Comparison of ENCODE assay signal across 1 cellular context in the genomic region with DNA sequence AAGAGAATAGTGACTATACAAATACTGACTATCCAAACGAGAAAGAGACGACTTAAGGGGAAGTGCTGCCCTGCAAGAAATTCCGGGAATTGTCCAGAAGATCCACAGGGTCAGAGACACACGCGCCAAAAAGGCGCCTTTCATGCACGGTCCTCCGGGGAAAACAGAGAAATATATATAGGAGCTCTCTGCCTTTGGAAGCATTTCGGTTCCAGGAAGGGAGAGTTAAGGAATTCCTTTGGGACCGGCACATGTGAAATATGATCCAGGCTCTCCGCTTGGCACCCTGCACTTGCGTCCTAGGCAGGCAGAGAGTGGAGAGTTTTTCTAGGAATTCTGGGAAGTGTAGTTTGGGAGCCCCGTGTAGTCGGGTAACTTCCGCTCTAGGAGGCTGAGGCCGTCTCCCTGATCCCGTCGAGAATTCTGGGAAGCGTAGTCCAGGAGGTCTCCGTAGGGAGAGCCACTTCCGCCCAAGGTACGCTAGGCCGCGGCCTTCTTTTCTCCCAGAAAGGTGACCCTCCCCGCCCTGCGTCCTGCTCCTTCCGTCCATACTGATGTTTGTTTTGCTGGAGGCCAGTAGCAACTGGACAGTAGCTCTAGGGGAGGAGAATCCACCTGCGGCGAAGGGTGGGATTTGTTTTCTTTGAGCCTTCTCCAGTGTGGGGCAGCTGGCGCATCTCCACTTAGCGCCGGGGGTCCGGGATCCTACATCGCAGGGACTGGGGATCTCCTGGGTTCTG.
TF ChIP-seq lines count a peak whose summit lies in the region.
"Not testable (repeated sequence)": the region's sequence is repeated elsewhere in the genome, so short reads cannot be mapped to it uniquely, and the experiment has no call there.

No MANE protein-coding gene starts in this region.

TF ChIP-seq in HepG2, 621 proteins besides CTCF, POLR2A, EP300 and RAD21 (continued from another document and continues in another):
- TF ChIP-seq ARID5B (CRISPR knock-in tag; IDR thresholded peaks at IDR 0.05) (peak; percentile 44), GATAD1 (CRISPR knock-in tag; IDR thresholded peaks at IDR 0.05) (peak; percentile 54), ZNF574 (CRISPR knock-in tag; IDR thresholded peaks at IDR 0.05) (peak; percentile 97), AHR (CRISPR knock-in tag; IDR thresholded peaks at IDR 0.05) (0 out of 2 replicates have a peak, but pooled peaks have one; percentile 36), LCORL (IDR thresholded peaks at IDR 0.05) (peak; percentile 67; the same call in 1 of the 2 replicates), CREB1 (IDR thresholded peaks at IDR 0.05) (peak; percentile 17; the same call in 1 of the 2 replicates), CREB1 (CRISPR knock-in tag; IDR thresholded peaks at IDR 0.05) (peak; percentile 58), SAP130 (CRISPR knock-in tag; IDR thresholded peaks at IDR 0.05; ENCODE audit: low read depth) (peak; percentile 44), ZNF331 (CRISPR knock-in tag; IDR thresholded peaks at IDR 0.05) (peak; percentile 63; the same call in 1 of the 2 replicates), MAZ (CRISPR knock-in tag; IDR thresholded peaks at IDR 0.05; ENCODE audit: low read depth) (0 out of 2 replicates have a peak, but pooled peaks have one; percentile 29), TGIF2 (CRISPR knock-in tag; IDR thresholded peaks at IDR 0.05) (0 out of 2 replicates have a peak, but pooled peaks have one; percentile 28), KDM2A (CRISPR knock-in tag; IDR thresholded peaks at IDR 0.05; ENCODE audit: borderline replicate concordance, low read depth) (peak; percentile 71), KAT8 (CRISPR knock-in tag; IDR thresholded peaks at IDR 0.05) (peak; percentile 69), GMEB1 (CRISPR knock-in tag; IDR thresholded peaks at IDR 0.05; ENCODE audit: borderline replicate concordance) (0 out of 2 replicates have a peak, but pooled peaks have one; percentile 27), ZFY (CRISPR knock-in tag; IDR thresholded peaks at IDR 0.05) (peak; percentile 99), DMAP1 (CRISPR knock-in tag; IDR thresholded peaks at IDR 0.05) (0 out of 2 replicates have a peak, but pooled peaks have one; percentile 33), KDM5B (CRISPR knock-in tag; IDR thresholded peaks at IDR 0.05; ENCODE audit: borderline replicate concordance) (peak; percentile 32; the same call in 1 of the 2 replicates), ERF (CRISPR knock-in tag; IDR thresholded peaks at IDR 0.05) (peak; percentile 28; the same call in 1 of the 2 replicates), GABPA (IDR thresholded peaks at IDR 0.05; ENCODE audit: low read depth, low read length) (peak; percentile 68), GABPA (CRISPR knock-in tag; IDR thresholded peaks at IDR 0.05; ENCODE audit: low read depth) (peak; percentile 93), NONO (CRISPR knock-in tag; conservative IDR thresholded peaks at IDR 0.05) (0 out of 2 replicates have a peak, but pooled peaks have one; percentile 41), ELF1 (CRISPR knock-in tag; IDR thresholded peaks at IDR 0.05) (peak; percentile 92), RXRA (CRISPR knock-in tag; IDR thresholded peaks at IDR 0.05) (0 out of 2 replicates have a peak, but pooled peaks have one; percentile 25), IRF2 (CRISPR knock-in tag; IDR thresholded peaks at IDR 0.05) (peak; percentile 67; the same call in 1 of the 2 replicates), SALL1 (CRISPR knock-in tag; IDR thresholded peaks at IDR 0.05) (peak; percentile 67), ZNF614 (CRISPR knock-in tag; IDR thresholded peaks at IDR 0.05; ENCODE audit: borderline replicate concordance) (0 out of 2 replicates have a peak, but pooled peaks have one; percentile 21), HMGXB4 (CRISPR knock-in tag; IDR thresholded peaks at IDR 0.05; ENCODE audit: borderline replicate concordance in 1 of 2, low read depth in 1 of 2) (0 out of 4 replicates have a peak, but pooled peaks of 1 of the 2 experiments have one; percentile 31), NFYB (CRISPR knock-in tag; IDR thresholded peaks at IDR 0.05) (peak; percentile 58), POLR2G (IDR thresholded peaks at IDR 0.05; ENCODE audit: low read depth, low read length) (peak; percentile 47; the same call in 1 of the 2 replicates), SPEN (CRISPR knock-in tag; IDR thresholded peaks at IDR 0.05; ENCODE audit: low read depth) (peak; percentile 88), TSC22D2 (CRISPR knock-in tag; IDR thresholded peaks at IDR 0.05; ENCODE audit: borderline replicate concordance) (0 out of 2 replicates have a peak, but pooled peaks have one; percentile 27)
- TF ChIP-seq, protein P1, sequence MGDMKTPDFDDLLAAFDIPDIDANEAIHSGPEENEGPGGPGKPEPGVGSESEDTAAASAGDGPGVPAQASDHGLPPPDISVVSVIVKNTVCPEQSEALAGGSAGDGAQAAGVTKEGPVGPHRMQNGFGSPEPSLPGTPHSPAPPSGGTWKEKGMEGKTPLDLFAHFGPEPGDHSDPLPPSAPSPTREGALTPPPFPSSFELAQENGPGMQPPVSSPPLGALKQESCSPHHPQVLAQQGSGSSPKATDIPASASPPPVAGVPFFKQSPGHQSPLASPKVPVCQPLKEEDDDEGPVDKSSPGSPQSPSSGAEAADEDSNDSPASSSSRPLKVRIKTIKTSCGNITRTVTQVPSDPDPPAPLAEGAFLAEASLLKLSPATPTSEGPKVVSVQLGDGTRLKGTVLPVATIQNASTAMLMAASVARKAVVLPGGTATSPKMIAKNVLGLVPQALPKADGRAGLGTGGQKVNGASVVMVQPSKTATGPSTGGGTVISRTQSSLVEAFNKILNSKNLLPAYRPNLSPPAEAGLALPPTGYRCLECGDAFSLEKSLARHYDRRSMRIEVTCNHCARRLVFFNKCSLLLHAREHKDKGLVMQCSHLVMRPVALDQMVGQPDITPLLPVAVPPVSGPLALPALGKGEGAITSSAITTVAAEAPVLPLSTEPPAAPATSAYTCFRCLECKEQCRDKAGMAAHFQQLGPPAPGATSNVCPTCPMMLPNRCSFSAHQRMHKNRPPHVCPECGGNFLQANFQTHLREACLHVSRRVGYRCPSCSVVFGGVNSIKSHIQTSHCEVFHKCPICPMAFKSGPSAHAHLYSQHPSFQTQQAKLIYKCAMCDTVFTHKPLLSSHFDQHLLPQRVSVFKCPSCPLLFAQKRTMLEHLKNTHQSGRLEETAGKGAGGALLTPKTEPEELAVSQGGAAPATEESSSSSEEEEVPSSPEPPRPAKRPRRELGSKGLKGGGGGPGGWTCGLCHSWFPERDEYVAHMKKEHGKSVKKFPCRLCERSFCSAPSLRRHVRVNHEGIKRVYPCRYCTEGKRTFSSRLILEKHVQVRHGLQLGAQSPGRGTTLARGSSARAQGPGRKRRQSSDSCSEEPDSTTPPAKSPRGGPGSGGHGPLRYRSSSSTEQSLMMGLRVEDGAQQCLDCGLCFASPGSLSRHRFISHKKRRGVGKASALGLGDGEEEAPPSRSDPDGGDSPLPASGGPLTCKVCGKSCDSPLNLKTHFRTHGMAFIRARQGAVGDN (CRISPR knock-in tag; IDR thresholded peaks at IDR 0.05) = peak; percentile 41
- TF ChIP-seq LCORL (CRISPR knock-in tag; IDR thresholded peaks at IDR 0.05); MAZ (IDR thresholded peaks at IDR 0.05; ENCODE audit: borderline replicate concordance, low read depth, low read length); NONO (IDR thresholded peaks at IDR 0.05): not testable (repeated sequence)
- TF ChIP-seq, protein P2, sequence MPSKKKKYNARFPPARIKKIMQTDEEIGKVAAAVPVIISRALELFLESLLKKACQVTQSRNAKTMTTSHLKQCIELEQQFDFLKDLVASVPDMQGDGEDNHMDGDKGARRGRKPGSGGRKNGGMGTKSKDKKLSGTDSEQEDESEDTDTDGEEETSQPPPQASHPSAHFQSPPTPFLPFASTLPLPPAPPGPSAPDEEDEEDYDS (CRISPR knock-in tag; IDR thresholded peaks at IDR 0.05) = 0 out of 2 replicates have a peak, but pooled peaks have one; percentile 19
- TF ChIP-seq, protein P3, sequence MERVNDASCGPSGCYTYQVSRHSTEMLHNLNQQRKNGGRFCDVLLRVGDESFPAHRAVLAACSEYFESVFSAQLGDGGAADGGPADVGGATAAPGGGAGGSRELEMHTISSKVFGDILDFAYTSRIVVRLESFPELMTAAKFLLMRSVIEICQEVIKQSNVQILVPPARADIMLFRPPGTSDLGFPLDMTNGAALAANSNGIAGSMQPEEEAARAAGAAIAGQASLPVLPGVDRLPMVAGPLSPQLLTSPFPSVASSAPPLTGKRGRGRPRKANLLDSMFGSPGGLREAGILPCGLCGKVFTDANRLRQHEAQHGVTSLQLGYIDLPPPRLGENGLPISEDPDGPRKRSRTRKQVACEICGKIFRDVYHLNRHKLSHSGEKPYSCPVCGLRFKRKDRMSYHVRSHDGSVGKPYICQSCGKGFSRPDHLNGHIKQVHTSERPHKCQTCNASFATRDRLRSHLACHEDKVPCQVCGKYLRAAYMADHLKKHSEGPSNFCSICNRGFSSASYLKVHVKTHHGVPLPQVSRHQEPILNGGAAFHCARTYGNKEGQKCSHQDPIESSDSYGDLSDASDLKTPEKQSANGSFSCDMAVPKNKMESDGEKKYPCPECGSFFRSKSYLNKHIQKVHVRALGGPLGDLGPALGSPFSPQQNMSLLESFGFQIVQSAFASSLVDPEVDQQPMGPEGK (CRISPR knock-in tag; IDR thresholded peaks at IDR 0.05) = 0 out of 2 replicates have a peak, but pooled peaks have one; percentile 21
- TF ChIP-seq, protein P4, sequence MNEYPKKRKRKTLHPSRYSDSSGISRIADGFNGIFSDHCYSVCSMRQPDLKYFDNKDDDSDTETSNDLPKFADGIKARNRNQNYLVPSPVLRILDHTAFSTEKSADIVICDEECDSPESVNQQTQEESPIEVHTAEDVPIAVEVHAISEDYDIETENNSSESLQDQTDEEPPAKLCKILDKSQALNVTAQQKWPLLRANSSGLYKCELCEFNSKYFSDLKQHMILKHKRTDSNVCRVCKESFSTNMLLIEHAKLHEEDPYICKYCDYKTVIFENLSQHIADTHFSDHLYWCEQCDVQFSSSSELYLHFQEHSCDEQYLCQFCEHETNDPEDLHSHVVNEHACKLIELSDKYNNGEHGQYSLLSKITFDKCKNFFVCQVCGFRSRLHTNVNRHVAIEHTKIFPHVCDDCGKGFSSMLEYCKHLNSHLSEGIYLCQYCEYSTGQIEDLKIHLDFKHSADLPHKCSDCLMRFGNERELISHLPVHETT (CRISPR knock-in tag; conservative IDR thresholded peaks at IDR 0.05) = 0 out of 2 replicates have a peak, but pooled peaks have one; percentile 39
